Comparison of ENCODE assay signal across 14 cellular contexts in the genomic region with DNA sequence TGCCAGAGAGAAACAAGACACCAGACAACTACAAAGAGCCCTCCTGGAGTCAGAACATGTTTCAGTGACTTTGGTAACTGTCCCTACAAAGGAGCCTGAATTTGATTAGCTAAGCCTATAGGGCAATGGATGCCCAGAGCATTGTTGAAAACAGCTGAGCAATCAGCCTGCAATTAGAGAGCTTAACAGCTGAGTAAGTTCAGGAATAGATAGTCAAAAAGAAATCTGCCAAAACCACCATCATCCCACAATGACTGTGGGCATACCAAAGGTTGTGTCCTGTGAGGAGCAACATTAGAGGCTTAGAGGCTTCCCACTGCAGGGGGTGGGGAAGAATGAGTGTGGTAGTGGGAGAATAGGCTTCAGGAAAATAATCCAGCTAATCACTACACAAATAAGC. TPM values are rescaled to one million over a fixed set of nuclear protein-coding genes. Genes with fewer than 3 reads are reported as not detected.
DNase-seq lines count a peak whose midpoint lies in the region; ATAC-seq, FAIRE-seq and TF ChIP-seq lines count a peak whose summit lies in the region.
"Had no signal": no experiment of that assay in that cellular context is flagged by ENCODE, and none has a peak within 500 bp of the region (broad histone marks: within the 10 kb centered on the region; RNA-seq: fewer than 3 reads in every experiment).

No MANE protein-coding gene starts in this region.

- H3K9me3 Mint-ChIP-seq in T-helper 2 cell treated with Interferon-gamma antibody and Interleukin-4, amounts not matched to agents 5 μg/mL and 100 μg/mL, for 36 hours = no peaks in the 10 kb centered on the region
- peaks cover 10% of the 10 kb centered on the region for H3K9me3 Mint-ChIP-seq in Calu3 (ENCODE audit: low read depth, unreplicated experiment)

- H3K4me1 Mint-ChIP-seq in T-helper 2 cell treated with Interferon-gamma antibody and Interleukin-4, amounts not matched to agents 5 μg/mL and 100 μg/mL, for 36 hours (ENCODE audit: low read depth) = peaks cover 6% of the 10 kb centered on the region
- no peaks in the 10 kb centered on the region for H3K4me1 Mint-ChIP-seq in Calu3 (ENCODE audit: low read depth, unreplicated experiment)

- intact Hi-C loops in left ventricle myocardium inferior (cut with micrococcal nuclease) = no loop called here
- intact Hi-C loops in Calu3 (cut with micrococcal nuclease; ENCODE audit: unreplicated experiment) = no loop called here
- intact Hi-C loops in pancreas (cut with DNase I) = no loop called here

- peaks cover 17% of the 10 kb centered on the region for H3K27me3 Mint-ChIP-seq in T-helper 2 cell treated with Interferon-gamma antibody and Interleukin-4, amounts not matched to agents 5 μg/mL and 100 μg/mL, for 36 hours (ENCODE audit: low read depth)
- H3K27me3 Mint-ChIP-seq in Calu3 (ENCODE audit: unreplicated experiment) = no peaks in the 10 kb centered on the region

- FAIRE-seq in pancreas (lab: Jason Lieb, UNC) = no peak
- FAIRE-seq: H54 had no signal

- ATAC-seq in GM18520 (IDR thresholded peaks at IDR 0.05; ENCODE audit: unreplicated experiment) (peak; percentile 95), GM19468 (IDR thresholded peaks at IDR 0.05; ENCODE audit: extremely low read depth, unreplicated experiment) (peak; percentile 93), HG03039 (IDR thresholded peaks at IDR 0.05; ENCODE audit: unreplicated experiment) (peak; percentile 98), pancreas (no peak)

- H3K27me3 ChIP-seq in left ventricle myocardium inferior (ENCODE audit: low read depth) (peaks cover 5% of the 10 kb centered on the region), pancreas (no peaks in the 10 kb centered on the region)

- H3K27ac ChIP-seq in left ventricle myocardium inferior (replicated peaks) = no peak overlapping the region
- H3K27ac ChIP-seq in pancreas = no peak overlapping the region

- peaks cover 26% of the 10 kb centered on the region for H3K9me3 ChIP-seq in left ventricle myocardium inferior (replicated peaks)
- H3K9me3 ChIP-seq in pancreas = no peaks in the 10 kb centered on the region

- H3K4me3 ChIP-seq in left ventricle myocardium inferior (no peak overlapping the region), pancreas (no peak overlapping the region)

- CTCF ChIA-PET in Calu3 (lab: Charles Lee) = no interaction called here

- H3K36me3 Mint-ChIP-seq in T-helper 2 cell treated with Interferon-gamma antibody and Interleukin-4, amounts not matched to agents 5 μg/mL and 100 μg/mL, for 36 hours (ENCODE audit: low read depth) = no peaks in the 10 kb centered on the region
- H3K36me3 Mint-ChIP-seq in Calu3 (ENCODE audit: insufficient read depth, unreplicated experiment) = no peaks in the 10 kb centered on the region

- no peak overlapping the region for H3K27ac Mint-ChIP-seq in T-helper 2 cell treated with Interferon-gamma antibody and Interleukin-4, amounts not matched to agents 5 μg/mL and 100 μg/mL, for 36 hours
- H3K27ac Mint-ChIP-seq in Calu3 (ENCODE audit: unreplicated experiment) = no peak overlapping the region

- H3K4me3 Mint-ChIP-seq in T-helper 2 cell treated with Interferon-gamma antibody and Interleukin-4, amounts not matched to agents 5 μg/mL and 100 μg/mL, for 36 hours = no peak overlapping the region
- no peak overlapping the region for H3K4me3 Mint-ChIP-seq in Calu3 (ENCODE audit: low read depth, unreplicated experiment)

- TF ChIP-seq CTCF in left ventricle myocardium inferior (IDR thresholded peaks at IDR 0.05; ENCODE audit: borderline replicate concordance) = no peak
- TF ChIP-seq CTCF in Calu3 (IDR thresholded peaks at IDR 0.05; ENCODE audit: unreplicated experiment) = no peak
- TF ChIP-seq CTCF in pancreas (IDR thresholded peaks at IDR 0.05) = no peak

- peak; percentile 30 for DNase-seq in T-helper 2 cell treated with Interferon-gamma antibody and Interleukin-4, amounts not matched to agents 5 μg/mL and 100 μg/mL, for 36 hours (ENCODE audit: low spot score)
- no peak for DNase-seq in left ventricle myocardium inferior
- DNase-seq in Calu3 = no peak
- DNase-seq in stimulated activated CD4-positive, alpha-beta T cell treated with anti-CD3 and anti-CD28 coated beads, Interleukin-4, amount 100 ng/mL, for 1 hour = no peak
- no peak for DNase-seq in pancreas
- DNase-seq: activated CD8-positive, alpha-beta memory T cell treated with anti-CD3 and anti-CD28 coated beads for 24 hours; DMS153; NCI-H1092 treated with DMSO at 0.1 percent for 48 hours; SIG-M5 had no signal

- BruUV-seq in Calu3 (replicated peaks; lab: Mats Ljungman, UMichigan) = no TSS peak

- H3K4me1 ChIP-seq in left ventricle myocardium inferior (no peaks in the 10 kb centered on the region), pancreas (no peaks in the 10 kb centered on the region)

- H3K36me3 ChIP-seq in left ventricle myocardium inferior (no peaks in the 10 kb centered on the region), pancreas (no peaks in the 10 kb centered on the region)

RNA-seq across cellular contexts. Expression of gene SH3BP5L, which starts 32.1 kb away (rescaled TPM):
- 18.0 TPM for total RNA-seq in left ventricle myocardium inferior
- 25.3 and 27.1 TPM in 2 replicates for total RNA-seq in Calu3 (2022)
- 10 to 100 TPM in 1 of 6 donors, 1 to 10 TPM in 5; 6.1 to 15.7 (median 7.6) TPM for total RNA-seq in pancreas
- 10 to 100 TPM; 13.6 to 15.8 TPM for polyA plus RNA-seq in pancreas

RNA-seq across cellular contexts. Expression of gene LYPD8, which starts 38.0 kb away (rescaled TPM):
- not detected for total RNA-seq in left ventricle myocardium inferior
- not detected in 2 replicates for total RNA-seq in Calu3 (2022)
- not detected for total RNA-seq in pancreas
- not detected for polyA plus RNA-seq in pancreas
- total RNA-seq: lung microvascular endothelial cell had no signal

RNA-seq across cellular contexts. Expression of gene ZNF672, which starts 44.4 kb away (rescaled TPM):
- total RNA-seq in left ventricle myocardium inferior (43.1 TPM), Calu3 (2022) (28.3 and 28.7 TPM in 2 replicates), pancreas (10 to 100 TPM; 13.0 to 22.6 (median 15.5) TPM)
- 10 to 100 TPM in 1 of 2 donors, 1 to 10 TPM in 1; 9.7 to 16.0 TPM for polyA plus RNA-seq in pancreas

Comparison
In these comparisons a context has a peak if more than half of its experiments do, and no peak if none do; other contexts are left out.
1. ATAC-seq: peak in GM18520 (single experiment), GM19468 (single experiment) and HG03039 (single experiment); none in pancreas (0 of 4).